In the genomic region with DNA sequence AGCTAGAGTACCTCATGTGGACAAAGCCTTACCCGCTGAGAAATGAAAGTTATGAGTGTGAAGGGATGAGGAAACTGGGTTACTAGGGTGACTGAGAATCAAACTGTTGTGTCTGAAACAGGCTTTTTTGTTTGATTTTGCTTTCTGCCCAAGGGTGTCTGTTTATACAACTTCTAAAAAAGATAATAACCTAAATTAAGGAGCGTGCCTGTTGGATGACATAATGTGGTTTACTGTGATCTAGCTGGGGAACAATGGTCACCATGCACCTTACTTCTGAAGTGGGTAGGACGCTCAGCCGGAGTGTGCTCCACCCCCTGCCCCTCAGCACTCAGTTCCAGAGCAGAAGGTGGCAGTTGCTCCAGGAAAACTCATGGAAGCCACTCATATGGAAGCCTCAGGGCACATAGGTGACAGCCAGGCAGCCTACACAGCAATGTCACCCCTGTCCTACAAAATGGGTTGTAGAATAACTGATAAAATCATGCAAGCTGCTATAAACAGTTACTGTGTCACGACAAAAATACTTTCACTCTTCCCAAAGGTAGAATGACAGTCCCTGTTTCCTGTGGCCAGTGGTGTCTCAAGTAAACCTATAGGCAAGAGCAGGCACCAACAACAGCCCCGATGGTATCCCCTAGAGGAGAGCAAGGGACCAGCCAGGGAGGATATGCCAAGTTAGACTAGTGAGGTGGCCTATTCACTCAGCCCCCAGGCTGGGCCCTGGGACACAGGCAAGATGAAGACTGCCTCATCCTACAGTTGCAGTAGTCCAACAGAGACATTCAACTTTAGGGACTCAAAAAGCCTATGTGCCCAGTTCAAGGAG, we compare ENCODE assay signal across 1 cellular context.
TF ChIP-seq lines count a peak whose summit lies in the region.

No MANE protein-coding gene starts in this region.

TF ChIP-seq in IMR-90, 13 proteins besides CTCF, POLR2A, EP300 and RAD21 (continued from another document):
- TF ChIP-seq, protein P1, sequence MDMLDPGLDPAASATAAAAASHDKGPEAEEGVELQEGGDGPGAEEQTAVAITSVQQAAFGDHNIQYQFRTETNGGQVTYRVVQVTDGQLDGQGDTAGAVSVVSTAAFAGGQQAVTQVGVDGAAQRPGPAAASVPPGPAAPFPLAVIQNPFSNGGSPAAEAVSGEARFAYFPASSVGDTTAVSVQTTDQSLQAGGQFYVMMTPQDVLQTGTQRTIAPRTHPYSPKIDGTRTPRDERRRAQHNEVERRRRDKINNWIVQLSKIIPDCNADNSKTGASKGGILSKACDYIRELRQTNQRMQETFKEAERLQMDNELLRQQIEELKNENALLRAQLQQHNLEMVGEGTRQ (IDR thresholded peaks at IDR 0.05; ENCODE audit: low read depth, low read length) = no peak
- TF ChIP-seq, protein P2, sequence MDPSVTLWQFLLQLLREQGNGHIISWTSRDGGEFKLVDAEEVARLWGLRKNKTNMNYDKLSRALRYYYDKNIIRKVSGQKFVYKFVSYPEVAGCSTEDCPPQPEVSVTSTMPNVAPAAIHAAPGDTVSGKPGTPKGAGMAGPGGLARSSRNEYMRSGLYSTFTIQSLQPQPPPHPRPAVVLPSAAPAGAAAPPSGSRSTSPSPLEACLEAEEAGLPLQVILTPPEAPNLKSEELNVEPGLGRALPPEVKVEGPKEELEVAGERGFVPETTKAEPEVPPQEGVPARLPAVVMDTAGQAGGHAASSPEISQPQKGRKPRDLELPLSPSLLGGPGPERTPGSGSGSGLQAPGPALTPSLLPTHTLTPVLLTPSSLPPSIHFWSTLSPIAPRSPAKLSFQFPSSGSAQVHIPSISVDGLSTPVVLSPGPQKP (IDR thresholded peaks at IDR 0.05; ENCODE audit: borderline replicate concordance, low read depth, low read length) = no peak
- TF ChIP-seq NFE2L2 (IDR thresholded peaks at IDR 0.05; ENCODE audit: low read depth, low read length) (no peak), RFX5 (IDR thresholded peaks at IDR 0.05; ENCODE audit: low read depth, low read length) (no peak), MAZ (IDR thresholded peaks at IDR 0.05; ENCODE audit: borderline replicate concordance, low read depth, low read length) (no peak), CHD1 (IDR thresholded peaks at IDR 0.05; ENCODE audit: low read depth, low read length) (no peak), RCOR1 (IDR thresholded peaks at IDR 0.05; ENCODE audit: insufficient replicate concordance, low read length) (no peak)
